In the genomic region with DNA sequence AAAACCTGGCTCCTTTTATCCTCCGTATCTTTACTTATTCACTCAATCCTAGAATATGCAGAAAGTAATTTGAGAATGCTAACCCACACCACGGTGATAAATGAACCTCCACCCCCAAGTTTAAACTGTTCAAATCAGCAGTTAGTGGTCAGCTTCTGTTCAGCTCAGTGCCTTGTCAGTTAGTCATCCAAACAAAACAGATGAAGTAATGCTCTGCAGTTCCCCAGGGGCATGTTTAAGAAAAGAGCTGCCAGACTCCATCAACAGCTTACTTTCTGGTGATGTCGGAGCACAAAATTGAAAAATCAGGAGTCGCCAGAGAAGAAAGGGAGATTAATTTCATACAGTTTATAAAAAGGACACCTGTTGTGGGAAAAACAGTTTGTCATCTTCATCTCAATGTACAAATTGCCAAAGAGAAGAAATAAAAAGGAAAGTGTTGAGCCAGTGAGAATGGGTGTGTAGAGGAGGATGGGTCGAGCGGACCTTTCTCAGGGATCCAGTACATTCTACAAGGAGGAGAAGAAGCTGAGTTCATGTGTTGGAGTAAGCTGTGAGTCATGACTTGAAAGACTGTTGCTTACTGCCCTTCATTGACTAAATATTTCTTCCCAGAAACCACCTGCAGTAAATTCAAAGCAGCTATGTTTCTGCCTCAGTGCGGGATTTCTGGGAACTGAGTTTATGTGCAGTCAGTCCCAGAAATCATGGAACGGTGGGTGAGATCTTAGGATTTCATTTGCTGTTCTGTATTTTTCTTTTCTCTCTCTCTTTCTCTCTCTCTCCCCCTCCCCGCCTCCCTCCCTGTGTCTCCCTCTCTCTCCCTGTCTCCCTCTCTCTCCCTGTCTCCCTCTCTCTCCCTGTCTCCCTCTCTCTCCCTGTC, we compare ENCODE assay signal across 8 cellular contexts. TPM values are rescaled to one million over a fixed set of nuclear protein-coding genes. Genes with fewer than 3 reads are reported as not detected.
DNase-seq lines count a peak whose midpoint lies in the region; ATAC-seq and TF ChIP-seq lines count a peak whose summit lies in the region.

No MANE protein-coding gene starts in this region.

- TF ChIP-seq CTCF in heart left ventricle (IDR thresholded peaks at IDR 0.05) (no peak), tibial nerve (IDR thresholded peaks at IDR 0.05) (no peak)
- TF ChIP-seq CTCF in CD4-positive, alpha-beta T cell (IDR thresholded peaks at IDR 0.05) = no peak

- peaks cover 20% of the 10 kb centered on the region for H3K27me3 Mint-ChIP-seq in CD4-positive, alpha-beta T cell

- CTCF ChIA-PET in CD4-positive, alpha-beta T cell (lab: Charles Lee) = no interaction called here

- no peak overlapping the region for H3K27ac Mint-ChIP-seq in CD4-positive, alpha-beta T cell

- POLR2A ChIA-PET in CD4-positive, alpha-beta T cell (lab: Charles Lee) = no interaction called here

- peaks cover 25 to 76% (median 68%) of the 10 kb centered on the region in 12 donors for H3K4me1 ChIP-seq in heart left ventricle
- H3K4me1 ChIP-seq in tibial nerve = peaks cover 0 to 64% (median 39%) of the 10 kb centered on the region in 4 donors

- H3K36me3 ChIP-seq in heart left ventricle = no peaks in the 10 kb centered on the region
- H3K36me3 ChIP-seq in tibial nerve = no peaks in the 10 kb centered on the region

- TF ChIP-seq EP300 in tibial nerve (IDR thresholded peaks at IDR 0.05) = peak; percentile 22 to 52

- WGBS in heart left ventricle, 4 donors = 43 to 48% (median 45%) methylated on average over 9 of the region's 9 CpGs
- WGBS in tibial nerve, 2 donors = 26 to 28% methylated on average over 9 of the region's 9 CpGs

- peak; percentile 54 for ATAC-seq in GM21381 (IDR thresholded peaks at IDR 0.05; ENCODE audit: unreplicated experiment)
- ATAC-seq in HG03565 (IDR thresholded peaks at IDR 0.05; ENCODE audit: unreplicated experiment) = peak; percentile 66
- peak; percentile 43 to 82 (median 74) for ATAC-seq in heart left ventricle
- no peak for ATAC-seq in CD4-positive, alpha-beta T cell (ENCODE audit: poor library complexity)

- H3K9me3 Mint-ChIP-seq in CD4-positive, alpha-beta T cell = no peaks in the 10 kb centered on the region

- no peak overlapping the region for H3K4me3 Mint-ChIP-seq in CD4-positive, alpha-beta T cell

- H3K27me3 ChIP-seq in heart left ventricle = no peaks in the 10 kb centered on the region
- no peaks in the 10 kb centered on the region for H3K27me3 ChIP-seq in tibial nerve
- H3K27me3 ChIP-seq in CD4-positive, alpha-beta T cell (ENCODE audit: control insufficient read depth, insufficient read depth, low read length) = peaks cover 23% of the 10 kb centered on the region

- intact Hi-C loops in heart left ventricle (cut with DNase I) = loop anchor here in 1 of 10 donors (10.0 kb wide), 1 partner anchor 48 kb away; no protein-coding TSS in a partner anchor
- intact Hi-C loops in CD4-positive, alpha-beta T cell (cut with DNase I, micrococcal nuclease) = no loop called here

- peak overlapping the region in 9 of 12 donors; percentile 17 to 87 (median 51) for H3K27ac ChIP-seq in heart left ventricle
- H3K27ac ChIP-seq in tibial nerve = peak overlapping the region in 3 of 4 donors; percentile 37 to 87 (median 71)
- H3K27ac ChIP-seq in CD4-positive, alpha-beta T cell (ENCODE audit: low read depth, low read length) = no peak overlapping the region

- no peaks in the 10 kb centered on the region for H3K4me1 Mint-ChIP-seq in CD4-positive, alpha-beta T cell (ENCODE audit: low read depth)

- H3K9me3 ChIP-seq in heart left ventricle (no peaks in the 10 kb centered on the region), tibial nerve (no peaks in the 10 kb centered on the region)
- H3K9me3 ChIP-seq in CD4-positive, alpha-beta T cell (ENCODE audit: control insufficient read depth, low read length) = no peaks in the 10 kb centered on the region

- DNase-seq in DMS153 (lab: John Stamatoyannopoulos, UW) (peak; percentile 62), SHP77 treated with DMSO at 0.1 percent for 48 hours (lab: John Stamatoyannopoulos, UW) (peak; percentile 37), heart left ventricle (peak in 2 of 5 donors; percentile 56 to 57), tibial nerve (ENCODE audit: low spot score in 2 of 2) (peak in 1 of 2 donors; percentile 56)
- DNase-seq in CD4-positive, alpha-beta T cell = no peak
- DNase-seq in stimulated activated CD4-positive, alpha-beta T cell treated with anti-CD3 and anti-CD28 coated beads, Interleukin-4, amount 100 ng/mL, for 4 hours = no peak

- TF ChIP-seq POLR2A in heart left ventricle (IDR thresholded peaks at IDR 0.05) (no peak), tibial nerve (IDR thresholded peaks at IDR 0.05) (no peak)

- H3K4me3 ChIP-seq in heart left ventricle = peak overlapping the region in 8 of 12 donors; percentile 18 to 45 (median 30)
- peak overlapping the region in 2 of 4 donors; percentile 15 to 21 for H3K4me3 ChIP-seq in tibial nerve

- H3K36me3 Mint-ChIP-seq in CD4-positive, alpha-beta T cell (ENCODE audit: low read depth) = no peaks in the 10 kb centered on the region

RNA-seq across cellular contexts. Expression of gene TRIO, which starts 13.7 kb away (rescaled TPM):
- total RNA-seq in heart left ventricle = 10 to 100 TPM; 45.4 to 99.1 (median 63.2) TPM
- polyA plus RNA-seq in heart left ventricle = 10 to 100 TPM; 35.2 to 50.9 TPM
- 100 to 1,000 TPM; 290 to 370 (median 346) TPM for total RNA-seq in tibial nerve
- total RNA-seq in CD4-positive, alpha-beta T cell = 1 to 10 TPM; 4.1 to 6.5 TPM

Comparison
In these comparisons a context has a peak if more than half of its experiments do, and no peak if none do; other contexts are left out.
1. DNase-seq: peak in DMS153 (single experiment) and SHP77 treated with DMSO at 0.1 percent for 48 hours (single experiment); none in CD4-positive, alpha-beta T cell (0 of 10) and stimulated activated CD4-positive, alpha-beta T cell treated with anti-CD3 and anti-CD28 coated beads, Interleukin-4, amount 100 ng/mL, for 4 hours (0 of 2).
2. RNA of gene TRIO, which starts 13.7 kb away (total RNA-seq): 290 to 370 TPM in tibial nerve and 45.4 to 99.1 TPM in heart left ventricle; 4.1 to 6.5 TPM in CD4-positive, alpha-beta T cell; every median in the first group is over 4 times any median in the second.